Comparison of ENCODE assay signal across 8 cellular contexts in the genomic region with DNA sequence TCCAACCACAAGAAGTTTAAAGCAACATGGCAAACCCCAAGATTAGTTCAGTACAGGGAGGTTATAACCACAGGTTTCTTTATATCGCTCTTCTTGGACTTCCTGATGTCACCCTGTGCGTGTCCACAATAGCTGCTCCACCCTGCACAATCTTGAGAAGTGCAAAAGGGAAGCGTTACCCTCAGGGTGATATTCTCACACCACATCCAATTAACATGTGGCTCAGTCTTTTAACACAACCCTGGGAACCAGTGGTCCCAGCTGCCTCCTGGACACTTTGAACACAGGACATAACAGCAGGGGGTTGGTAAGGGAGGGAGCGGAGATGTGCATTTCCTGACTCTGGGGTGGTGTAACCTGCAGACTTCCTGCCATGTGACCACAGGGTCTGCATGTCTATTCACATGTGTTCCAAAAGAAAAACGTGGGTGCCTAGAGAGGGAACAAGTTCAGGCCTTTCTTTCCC.
DNase-seq lines count a peak whose midpoint lies in the region; ATAC-seq and TF ChIP-seq lines count a peak whose summit lies in the region.

No MANE protein-coding gene starts in this region.

- H3K36me3 ChIP-seq in esophagus muscularis mucosa (peaks cover 0 to 5% (median 0%) of the 10 kb centered on the region in 4 donors), testis (ENCODE audit: low read depth, missing control alignments) (no peaks in the 10 kb centered on the region)

- no peak overlapping the region for H3K4me3 ChIP-seq in esophagus muscularis mucosa
- H3K4me3 ChIP-seq in testis = no peak overlapping the region

- ATAC-seq in GM19372 (IDR thresholded peaks at IDR 0.05; ENCODE audit: low read depth, unreplicated experiment) (peak; percentile 92), HG03439 (IDR thresholded peaks at IDR 0.05; ENCODE audit: unreplicated experiment) (peak; percentile 87)

- no peak for TF ChIP-seq POLR2A in esophagus muscularis mucosa (IDR thresholded peaks at IDR 0.05; ENCODE audit: low read depth)
- no peak for TF ChIP-seq POLR2A in testis (IDR thresholded peaks at IDR 0.05)

- H3K27me3 ChIP-seq in esophagus muscularis mucosa (no peaks in the 10 kb centered on the region), testis (no peaks in the 10 kb centered on the region)

- no peak for TF ChIP-seq CTCF in esophagus muscularis mucosa (IDR thresholded peaks at IDR 0.05)
- no peak for TF ChIP-seq CTCF in testis (IDR thresholded peaks at IDR 0.05)

- DNase-seq in Ammon's horn (ENCODE audit: low spot score) (peak; percentile 17), esophagus muscularis mucosa (ENCODE audit: extremely low spot score) (peak; percentile 89), testis (no peak), HK-2 (ENCODE audit: unreplicated experiment) (no peak)
- DNase-seq in activated CD4-positive, alpha-beta T cell treated with anti-CD3 and anti-CD28 coated beads for 48 hours = peak; percentile 40
- DNase-seq in stimulated activated CD8-positive, alpha-beta memory T cell treated with anti-CD3 and anti-CD28 coated beads, Interleukin-7, amount 100 ng/mL, for 24 hours (ENCODE audit: low read depth) = peak; percentile 10

- WGBS in esophagus muscularis mucosa = 52% methylated on average over 5 of the region's 5 CpGs
- 69 to 78% methylated on average over 5 of the region's 5 CpGs for WGBS in testis, 2 donors

- intact Hi-C loops in esophagus muscularis mucosa (cut with DNase I) = no loop called here
- intact Hi-C loops in testis (cut with DNase I; ENCODE audit: low total_unique reads) = no loop called here

- no peak for TF ChIP-seq EP300 in esophagus muscularis mucosa (IDR thresholded peaks at IDR 0.05)

- H3K9me3 ChIP-seq in esophagus muscularis mucosa = no peaks in the 10 kb centered on the region
- H3K9me3 ChIP-seq in testis = no peaks in the 10 kb centered on the region

- H3K4me1 ChIP-seq in esophagus muscularis mucosa (peaks cover 33 to 58% (median 54%) of the 10 kb centered on the region in 4 donors), testis (no peaks in the 10 kb centered on the region)

- H3K27ac ChIP-seq in esophagus muscularis mucosa (replicated peaks in 1 of 4) = peak overlapping the region; percentile 45 to 70 (median 54)
- no peak overlapping the region for H3K27ac ChIP-seq in testis

Comparison
In these comparisons a context has a peak if more than half of its experiments do, and no peak if none do; other contexts are left out.
1. DNase-seq: peak in Ammon's horn (single experiment), activated CD4-positive, alpha-beta T cell treated with anti-CD3 and anti-CD28 coated beads for 48 hours (single experiment), esophagus muscularis mucosa (single experiment) and stimulated activated CD8-positive, alpha-beta memory T cell treated with anti-CD3 and anti-CD28 coated beads, Interleukin-7, amount 100 ng/mL, for 24 hours (single experiment); none in testis (single experiment) and HK-2 (single experiment).
2. H3K27ac ChIP-seq: peak in esophagus muscularis mucosa (4 of 4); none in testis (0 of 2).